14 cellular contexts compared by ENCODE assay signal in genomic region chr1:28782011-28782410, GRCh38. TPM values are rescaled to one million over a fixed set of nuclear protein-coding genes. Genes with fewer than 3 reads are reported as not detected.
"Had no signal": no experiment of that assay in that cellular context is flagged by ENCODE, and none has a peak within 500 bp of the region (broad histone marks: within the 10 kb centered on the region; RNA-seq: fewer than 3 reads in every experiment).

No MANE protein-coding gene starts in this region.

- FAIRE-seq: astrocyte, islet of Langerhans had no signal

- H3K9me3 ChIP-seq: gastrocnemius medialis, heart right ventricle, right atrium auricular region, upper lobe of left lung had no signal

- DNase-seq: activated CD4-positive, alpha-beta T cell treated with anti-CD3 and anti-CD28 coated beads, Interleukin-2, amount 50 U/mL, for 1 hour; activated effector memory CD4-positive, alpha-beta T cell treated with Interleukin-2 at 50 U/mL for 16 hours; gastrocnemius medialis; heart right ventricle; mammary epithelial cell; stimulated activated naive B cell treated with anti-CD40 and anti-IgM and Interleukin-4, amounts not matched to agents 10 μg/mL and 1 μg/mL and 100 μg/mL, for 72 hours; T-cell had no signal

- H3K9me3 Mint-ChIP-seq: stimulated activated naive B cell treated with anti-CD40 and anti-IgM and Interleukin-4, amounts not matched to agents 10 μg/mL and 1 μg/mL and 100 μg/mL, for 72 hours; T-cell had no signal

- H3K4me1 ChIP-seq: gastrocnemius medialis, right atrium auricular region had no signal

- H3K27ac ChIP-seq: gastrocnemius medialis, heart right ventricle, right atrium auricular region, upper lobe of left lung had no signal

- H3K36me3 ChIP-seq: gastrocnemius medialis, heart right ventricle, right atrium auricular region, upper lobe of left lung had no signal

- H3K36me3 Mint-ChIP-seq: activated naive CD8-positive, alpha-beta T cell; stimulated activated naive B cell treated with anti-CD40 and anti-IgM and Interleukin-4, amounts not matched to agents 10 μg/mL and 1 μg/mL and 100 μg/mL, for 72 hours; T-cell had no signal

- H3K27me3 ChIP-seq: gastrocnemius medialis, heart right ventricle, right atrium auricular region, upper lobe of left lung had no signal

- H3K4me3 ChIP-seq: gastrocnemius medialis, heart right ventricle, right atrium auricular region, upper lobe of left lung had no signal

- H3K27ac Mint-ChIP-seq: activated naive CD8-positive, alpha-beta T cell; stimulated activated naive B cell treated with anti-CD40 and anti-IgM and Interleukin-4, amounts not matched to agents 10 μg/mL and 1 μg/mL and 100 μg/mL, for 72 hours had no signal

- ATAC-seq: gastrocnemius medialis; heart right ventricle; left lobe of liver; stimulated activated naive B cell treated with anti-CD40 and anti-IgM and Interleukin-4, amounts not matched to agents 10 μg/mL and 1 μg/mL and 100 μg/mL, for 72 hours; T-cell had no signal

- H3K4me3 Mint-ChIP-seq: activated naive CD8-positive, alpha-beta T cell; stimulated activated naive B cell treated with anti-CD40 and anti-IgM and Interleukin-4, amounts not matched to agents 10 μg/mL and 1 μg/mL and 100 μg/mL, for 72 hours; T-cell had no signal

- H3K27me3 Mint-ChIP-seq: activated naive CD8-positive, alpha-beta T cell; stimulated activated naive B cell treated with anti-CD40 and anti-IgM and Interleukin-4, amounts not matched to agents 10 μg/mL and 1 μg/mL and 100 μg/mL, for 72 hours; T-cell had no signal

RNA-seq across cellular contexts. Expression of gene OPRD1, which starts 30.0 kb away (rescaled TPM):
- total RNA-seq: left lobe of liver, right atrium auricular region, subcutaneous adipose tissue, T-cell, upper lobe of left lung had no signal
- polyA plus RNA-seq: heart right ventricle, mammary epithelial cell had no signal
